ENCODE assay signal across 7 cellular contexts in genomic region chr16:88041986-88042562, GRCh38.
DNase-seq lines count a peak whose midpoint lies in the region; ATAC-seq and TF ChIP-seq lines count a peak whose summit lies in the region.
"Not testable (repeated sequence)": the region's sequence is repeated elsewhere in the genome, so short reads cannot be mapped to it uniquely, and the experiment has no call there.

No MANE protein-coding gene starts in this region.

- TF ChIP-seq POLR2A in spleen (IDR thresholded peaks at IDR 0.05), result not testable (repeated sequence)

- H3K4me3 ChIP-seq in BLaER1 treated with 17β-estradiol and CSF1 and Interleukin-3, amounts not matched to agents 10 nM and 100 nM, result peak overlapping the region in 1 of 10 experiments; percentile 7; a peak in 1 of 20 replicates
- H3K4me3 ChIP-seq in GM23338; SU-DHL-6 (ENCODE audit: insufficient read depth, low read length, poor library complexity, severe bottlenecking); right cardiac atrium (ENCODE audit: low read length); naive thymus-derived CD4-positive, alpha-beta T cell (ENCODE audit: low read length); spleen: not testable (repeated sequence)

- not testable (repeated sequence) for H3F3A ChIP-seq in GM23338 (replicated peaks; ENCODE audit: low read depth)
- peaks cover 24% of the 10 kb centered on the region for H3F3A ChIP-seq in SU-DHL-6 (ENCODE audit: insufficient read depth)

- H3K36me3 ChIP-seq in BLaER1 treated with 17β-estradiol and CSF1 and Interleukin-3, amounts not matched to agents 10 nM and 100 nM, result peaks cover 0 to 33% (median 7%) of the 10 kb centered on the region in 11 experiments; a peak in 9 of 22 replicates
- not testable (repeated sequence) for H3K36me3 ChIP-seq in GM23338 (ENCODE audit: insufficient read depth); SU-DHL-6 (ENCODE audit: low read length)
- peaks cover 0 to 18% (median 0%) of the 10 kb centered on the region in 3 experiments for H3K36me3 ChIP-seq in naive thymus-derived CD4-positive, alpha-beta T cell (ENCODE audit: control insufficient read depth in 2 of 3, insufficient read depth in 3 of 3, low read length in 3 of 3)
- peaks cover 0 to 67% (median 9%) of the 10 kb centered on the region in 6 donors for H3K36me3 ChIP-seq in spleen

- H3K27ac Mint-ChIP-seq in GM23338, result peak overlapping the region; percentile 26; the same call in 1 of the 2 replicates
- H3K27ac Mint-ChIP-seq in central memory CD8-positive, alpha-beta T cell (ENCODE audit: low read depth), result peak overlapping the region; percentile 66
- peak overlapping the region in 2 of 9 donors; percentile 28 to 78 for H3K27ac Mint-ChIP-seq in naive thymus-derived CD4-positive, alpha-beta T cell

- CTCF ChIA-PET in naive thymus-derived CD4-positive, alpha-beta T cell (lab: Charles Lee), result not testable (repeated sequence)

- peak overlapping the region in 7 of 11 experiments; percentile 18 to 83 (median 71); a peak in 14 of 22 replicates for H3K27ac ChIP-seq in BLaER1 treated with 17β-estradiol and CSF1 and Interleukin-3, amounts not matched to agents 10 nM and 100 nM
- not testable (repeated sequence) for H3K27ac ChIP-seq in GM23338 (ENCODE audit: low read depth); right cardiac atrium (ENCODE audit: low read length); naive thymus-derived CD4-positive, alpha-beta T cell (ENCODE audit: low read depth, low read length)
- H3K27ac ChIP-seq in SU-DHL-6 (ENCODE audit: low read depth, low read length), result peak overlapping the region; percentile 9; the same call in 1 of the 2 replicates
- peak overlapping the region in 1 of 8 donors; percentile 86 for H3K27ac ChIP-seq in spleen

- H3K9me3 Mint-ChIP-seq in GM23338; central memory CD8-positive, alpha-beta T cell; naive thymus-derived CD4-positive, alpha-beta T cell: not testable (repeated sequence)

- not testable (repeated sequence) for H3K9me3 ChIP-seq in BLaER1 treated with 17β-estradiol and CSF1 and Interleukin-3, amounts not matched to agents 10 nM and 100 nM (replicated peaks in 1 of 11); SU-DHL-6 (ENCODE audit: insufficient read depth, low read length); right cardiac atrium (ENCODE audit: control insufficient read depth, low read length); naive thymus-derived CD4-positive, alpha-beta T cell (ENCODE audit: control insufficient read depth in 2 of 3, low read length in 3 of 3); spleen

- not testable (repeated sequence) for TF ChIP-seq CTCF in GM23338 (conservative IDR thresholded peaks at IDR 0.05; ENCODE audit: low read depth in 2 of 2); SU-DHL-6 (IDR thresholded peaks at IDR 0.05; ENCODE audit: insufficient read depth, low read length, poor library complexity, severe bottlenecking); spleen (IDR thresholded peaks at IDR 0.05 in 8 of 11, conservative IDR thresholded peaks at IDR 0.05 in 3 of 11)

- not testable (repeated sequence) for ATAC-seq in GM23338; central memory CD8-positive, alpha-beta T cell (replicated peaks; ENCODE audit: extremely low read depth, poor library complexity, severe bottlenecking)
- peak; percentile 12 to 47 for ATAC-seq in right cardiac atrium
- ATAC-seq in naive thymus-derived CD4-positive, alpha-beta T cell, result peak; percentile 66

- WGBS in right cardiac atrium, result 95% methylated on average over 18 of the region's 18 CpGs
- 76 to 87% (median 82%) methylated on average over 14 to 18 of the region's 18 CpGs for WGBS in spleen, 5 donors

- intact Hi-C loops in right cardiac atrium (cut with DNase I); naive thymus-derived CD4-positive, alpha-beta T cell (cut with micrococcal nuclease); spleen (cut with DNase I; ENCODE audit: low total_unique reads): not testable (repeated sequence)

- not testable (repeated sequence) for H3K27me3 Mint-ChIP-seq in GM23338 (ENCODE audit: insufficient read depth, low read depth, poor library complexity); central memory CD8-positive, alpha-beta T cell; naive thymus-derived CD4-positive, alpha-beta T cell

- not testable (repeated sequence) for H4K20me1 ChIP-seq in BLaER1 treated with 17β-estradiol and CSF1 and Interleukin-3, amounts not matched to agents 10 nM and 100 nM; GM23338 (replicated peaks; ENCODE audit: insufficient read depth); SU-DHL-6 (ENCODE audit: low read depth, low read length)

- H3K36me3 Mint-ChIP-seq in GM23338 (ENCODE audit: low read depth), result not testable (repeated sequence)
- peaks cover 19% of the 10 kb centered on the region for H3K36me3 Mint-ChIP-seq in central memory CD8-positive, alpha-beta T cell (ENCODE audit: insufficient read depth)
- peaks cover 0 to 22% (median 2%) of the 10 kb centered on the region in 5 donors for H3K36me3 Mint-ChIP-seq in naive thymus-derived CD4-positive, alpha-beta T cell

- not testable (repeated sequence) for H3K27me3 ChIP-seq in BLaER1 treated with 17β-estradiol and CSF1 and Interleukin-3, amounts not matched to agents 10 nM and 100 nM; GM23338 (ENCODE audit: insufficient read depth); SU-DHL-6 (ENCODE audit: low read length); right cardiac atrium (ENCODE audit: control insufficient read depth, insufficient read depth); naive thymus-derived CD4-positive, alpha-beta T cell (ENCODE audit: control insufficient read depth in 2 of 2, insufficient read depth in 2 of 2, low read length in 2 of 2); spleen (replicated peaks in 1 of 7)

- H2AFZ ChIP-seq in GM23338; SU-DHL-6 (ENCODE audit: low read depth, low read length, severe bottlenecking): not testable (repeated sequence)

- peak overlapping the region in 1 of 11 experiments; percentile 30; a peak in 1 of 22 replicates for H3K9ac ChIP-seq in BLaER1 treated with 17β-estradiol and CSF1 and Interleukin-3, amounts not matched to agents 10 nM and 100 nM
- not testable (repeated sequence) for H3K9ac ChIP-seq in SU-DHL-6 (ENCODE audit: low read length)

- H3K79me2 ChIP-seq in GM23338 (replicated peaks; ENCODE audit: insufficient read depth); SU-DHL-6 (ENCODE audit: insufficient read depth, low read length): not testable (repeated sequence)

- peak overlapping the region in 9 of 11 experiments; percentile 21 to 91 (median 48); a peak in 17 of 22 replicates for H3K4me2 ChIP-seq in BLaER1 treated with 17β-estradiol and CSF1 and Interleukin-3, amounts not matched to agents 10 nM and 100 nM
- H3K4me2 ChIP-seq in GM23338; SU-DHL-6 (ENCODE audit: low read depth, low read length, poor library complexity, severe bottlenecking): not testable (repeated sequence)

- H3K4me1 ChIP-seq in BLaER1 treated with 17β-estradiol and CSF1 and Interleukin-3, amounts not matched to agents 10 nM and 100 nM, result peaks cover 39 to 57% (median 53%) of the 10 kb centered on the region in 10 experiments
- H3K4me1 ChIP-seq in GM23338 (ENCODE audit: insufficient read depth); right cardiac atrium (ENCODE audit: control insufficient read depth, insufficient read depth, low read length); naive thymus-derived CD4-positive, alpha-beta T cell (ENCODE audit: control insufficient read depth in 2 of 2, insufficient read depth in 2 of 2, low read length in 2 of 2): not testable (repeated sequence)
- peaks cover 0 to 48% (median 14%) of the 10 kb centered on the region in 6 donors for H3K4me1 ChIP-seq in spleen

- DNase-seq in GM23338 (ENCODE audit: low spot score); central memory CD8-positive, alpha-beta T cell (ENCODE audit: low spot score in 2 of 2); right cardiac atrium; naive thymus-derived CD4-positive, alpha-beta T cell: not testable (repeated sequence)
- DNase-seq in spleen, result peak; percentile 84

- not testable (repeated sequence) for H3K9me2 ChIP-seq in GM23338 (ENCODE audit: insufficient read depth); SU-DHL-6 (replicated peaks; ENCODE audit: insufficient read depth, low read length)

- POLR2A ChIA-PET in naive thymus-derived CD4-positive, alpha-beta T cell (lab: Charles Lee), result not testable (repeated sequence)

- not testable (repeated sequence) for H3K4me3 Mint-ChIP-seq in GM23338; naive thymus-derived CD4-positive, alpha-beta T cell
- peak overlapping the region; percentile 3 for H3K4me3 Mint-ChIP-seq in central memory CD8-positive, alpha-beta T cell

- peaks cover 11% of the 10 kb centered on the region for H3K4me1 Mint-ChIP-seq in GM23338
- peaks cover 13% of the 10 kb centered on the region for H3K4me1 Mint-ChIP-seq in central memory CD8-positive, alpha-beta T cell
- not testable (repeated sequence) for H3K4me1 Mint-ChIP-seq in naive thymus-derived CD4-positive, alpha-beta T cell
